Comparison of ENCODE assay signal across 11 cellular contexts in genomic region chr1:64163972-64164371, GRCh38. TPM values are rescaled to one million over a fixed set of nuclear protein-coding genes. Genes with fewer than 3 reads are reported as not detected.
DNase-seq lines count a peak whose midpoint lies in the region; ATAC-seq, FAIRE-seq and TF ChIP-seq lines count a peak whose summit lies in the region.
"Had no signal": no experiment of that assay in that cellular context is flagged by ENCODE, and none has a peak within 500 bp of the region (broad histone marks: within the 10 kb centered on the region; RNA-seq: fewer than 3 reads in every experiment).

No MANE protein-coding gene starts in this region.

- ATAC-seq in body of pancreas (no peak), HG02798 (IDR thresholded peaks at IDR 0.05; ENCODE audit: poor library complexity, unreplicated experiment) (no peak), GM21381 (IDR thresholded peaks at IDR 0.05; ENCODE audit: unreplicated experiment) (no peak)

- 19 to 32% methylated on average over 1 of the region's 1 CpG for WGBS in body of pancreas, 2 donors

- H4K20me1 ChIP-seq in keratinocyte (ENCODE audit: control insufficient read depth, extremely low read depth, insufficient read depth, low read length), result no peaks in the 10 kb centered on the region

- peak; percentile 41 for DNase-seq in ACHN
- DNase-seq in HS-5 (ENCODE audit: low read depth), result peak; percentile 14
- no peak for DNase-seq in body of pancreas
- DNase-seq in keratinocyte (ENCODE audit: low read depth, low spot score), result no peak
- no peak for DNase-seq in occipital lobe (lab: John Stamatoyannopoulos, UW)
- no peak for DNase-seq in T-helper 9 cell

- H2AFZ ChIP-seq in keratinocyte (ENCODE audit: control insufficient read depth, low read length), result no peak overlapping the region

- intact Hi-C loops in body of pancreas (cut with DNase I), result no loop called here

- dilution Hi-C loops in keratinocyte (cut with MboI; ENCODE audit: extremely low pct_ligation_motif_present, low sequenced_read_pairs), result no loop called here

- in situ Hi-C loops in ACHN (cut with HindIII; ENCODE audit: low pct_ligation_motif_present, low pct_unique_long_range_greater_than_20kb, low sequenced_read_pairs), result no loop called here

- H3K79me2 ChIP-seq in keratinocyte (ENCODE audit: control insufficient read depth, insufficient read depth, low read length), result no peaks in the 10 kb centered on the region

- TF ChIP-seq CTCF in body of pancreas (IDR thresholded peaks at IDR 0.05), result peak in 5 of 7 experiments; percentile 15 to 45 (median 34)
- TF ChIP-seq CTCF in keratinocyte (optimal IDR thresholded peaks at IDR 0.05 in 1 of 3, IDR thresholded peaks at IDR 0.05 in 1 of 3, conservative IDR thresholded peaks at IDR 0.05 in 1 of 3; ENCODE audit: extremely low read depth in 1 of 3, insufficient read depth in 2 of 3, low read length in 3 of 3), result peak; percentile 36 to 47 (median 46)

- no peak overlapping the region for H3K9ac ChIP-seq in keratinocyte (ENCODE audit: control insufficient read depth, extremely low read depth, insufficient read depth, low read length)

- H3K9me3 ChIP-seq in body of pancreas, result no peaks in the 10 kb centered on the region
- H3K9me3 ChIP-seq in keratinocyte (ENCODE audit: control insufficient read depth, low read depth, low read length), result no peaks in the 10 kb centered on the region
- H3K9me3 ChIP-seq: prostate gland had no signal

- H3K4me2 ChIP-seq in keratinocyte (ENCODE audit: control insufficient read depth, extremely low read depth, insufficient read depth, low read depth, low read length), result no peak overlapping the region

- TF ChIP-seq POLR2A in body of pancreas (IDR thresholded peaks at IDR 0.05), result no peak

- H3K27me3 ChIP-seq in body of pancreas (no peaks in the 10 kb centered on the region), keratinocyte (ENCODE audit: control insufficient read depth, extremely low read depth, insufficient read depth, low read length) (no peaks in the 10 kb centered on the region)

- H3K27ac ChIP-seq in body of pancreas, result no peak overlapping the region
- no peak overlapping the region for H3K27ac ChIP-seq in keratinocyte (ENCODE audit: control insufficient read depth, insufficient read depth, low read length)
- H3K27ac ChIP-seq: prostate gland had no signal

- H3K36me3 ChIP-seq in body of pancreas (replicated peaks in 1 of 2; ENCODE audit: insufficient read depth in 1 of 2, low read depth in 2 of 2) (no peaks in the 10 kb centered on the region), keratinocyte (ENCODE audit: control insufficient read depth in 2 of 2, extremely low read depth in 1 of 2, insufficient read depth in 2 of 2, low read length in 2 of 2) (peaks cover 2 to 3% of the 10 kb centered on the region in 2 experiments)
- H3K36me3 ChIP-seq: prostate gland had no signal

- no peaks in the 10 kb centered on the region for H3K9me1 ChIP-seq in keratinocyte (ENCODE audit: control insufficient read depth, extremely low read depth, insufficient read depth, low read length)

- FAIRE-seq in keratinocyte (lab: Jason Lieb, UNC), result no peak
- FAIRE-seq: colon had no signal

- no peaks in the 10 kb centered on the region for H3K4me1 ChIP-seq in body of pancreas
- H3K4me1 ChIP-seq in keratinocyte (ENCODE audit: control insufficient read depth, extremely low read depth, insufficient read depth, low read length), result no peaks in the 10 kb centered on the region
- H3K4me1 ChIP-seq: prostate gland had no signal

- no peak overlapping the region for H3K4me3 ChIP-seq in body of pancreas
- H3K4me3 ChIP-seq in keratinocyte (ENCODE audit: control insufficient read depth in 2 of 3, extremely low read depth in 1 of 3, insufficient read depth in 2 of 3, low read depth in 1 of 3, low read length in 3 of 3), result no peak overlapping the region
- H3K4me3 ChIP-seq: prostate gland had no signal

RNA-seq across cellular contexts. Expression of gene UBE2U, which starts 39.5 kb away (rescaled TPM):
- total RNA-seq in body of pancreas (not detected), occipital lobe (not detected)
- polyA plus RNA-seq in keratinocyte, result not detected in 3 replicates
- polyA plus RNA-seq in keratinocyte (2011; ENCODE audit: low read depth), result not detected
- not detected in 2 replicates for polyA plus RNA-seq in keratinocyte (2011; cell fraction: cytosol; rRNA removed)
- polyA plus RNA-seq in keratinocyte (2011; cell fraction: nucleus; rRNA removed), result not detected in 2 replicates
- not detected in 2 replicates for polyA plus RNA-seq in keratinocyte (2012; ENCODE audit: low replicate concordance)
- polyA minus RNA-seq in keratinocyte, result not detected in 3 replicates
- polyA minus RNA-seq in keratinocyte (2011; cell fraction: cytosol; rRNA and poly(A)+ RNA removed), result not detected
- polyA minus RNA-seq in keratinocyte (2011; cell fraction: nucleus; rRNA and poly(A)+ RNA removed), result not detected in 2 replicates
- total RNA-seq: T-helper 1 cell treated with Interleukin-12 subunit alpha and Interleukin-12 subunit beta and Interleukin-4 antibody, amounts not matched to agents 30 ng/mL and 1 ng/mL, for 36 hours had no signal

Comparison
In these comparisons a context has a peak if more than half of its experiments do, and no peak if none do; other contexts are left out.
1. DNase-seq: peak in ACHN (single experiment) and HS-5 (single experiment); none in body of pancreas (0 of 4), keratinocyte (single experiment), occipital lobe (single experiment) and T-helper 9 cell (single experiment).